1 cellular context compared by ENCODE assay signal in genomic region chr2:84302513-84303412, GRCh38.
TF ChIP-seq lines count a peak whose summit lies in the region.

No MANE protein-coding gene starts in this region.

TF ChIP-seq in HepG2, 621 proteins besides CTCF, POLR2A, EP300 and RAD21 (continued from another document and continues in another):
- TF ChIP-seq ZNF597 (CRISPR knock-in tag; IDR thresholded peaks at IDR 0.05), result no peak
- peak; percentile 68 for TF ChIP-seq GATAD2A (CRISPR knock-in tag; IDR thresholded peaks at IDR 0.05)
- TF ChIP-seq DRAP1 (CRISPR knock-in tag; IDR thresholded peaks at IDR 0.05), result no peak
- no peak for TF ChIP-seq ZNF468 (CRISPR knock-in tag; IDR thresholded peaks at IDR 0.05)
- TF ChIP-seq AHR (CRISPR knock-in tag; IDR thresholded peaks at IDR 0.05), result no peak
- no peak for TF ChIP-seq CBX2 (IDR thresholded peaks at IDR 0.05; ENCODE audit: low read depth, low read length)
- no peak for TF ChIP-seq CBX2 (CRISPR knock-in tag; IDR thresholded peaks at IDR 0.05; ENCODE audit: low read depth)
- peak; percentile 42; the same call in 1 of the 2 replicates for TF ChIP-seq MYNN (CRISPR knock-in tag; IDR thresholded peaks at IDR 0.05; ENCODE audit: low read depth)
- no peak; the same call in 1 of the 2 replicates for TF ChIP-seq MIER3 (CRISPR knock-in tag; IDR thresholded peaks at IDR 0.05; ENCODE audit: borderline replicate concordance)
- TF ChIP-seq ZNF761 (CRISPR knock-in tag; conservative IDR thresholded peaks at IDR 0.05), result no peak
- no peak for TF ChIP-seq IRF1 (CRISPR knock-in tag; IDR thresholded peaks at IDR 0.05; ENCODE audit: low read depth)
- no peak for TF ChIP-seq NFKBIZ (CRISPR knock-in tag; IDR thresholded peaks at IDR 0.05)
- no peak for TF ChIP-seq ZNF724P (CRISPR knock-in tag; IDR thresholded peaks at IDR 0.05; ENCODE audit: borderline replicate concordance)
- no peak for TF ChIP-seq ZFP36L1 (CRISPR knock-in tag; IDR thresholded peaks at IDR 0.05)
- no peak for TF ChIP-seq ZNF589 (CRISPR knock-in tag; conservative IDR thresholded peaks at IDR 0.05)
- TF ChIP-seq PRDM15 (CRISPR knock-in tag; IDR thresholded peaks at IDR 0.05), result no peak
- no peak for TF ChIP-seq ZBTB21 (CRISPR knock-in tag; IDR thresholded peaks at IDR 0.05)
- TF ChIP-seq LCORL (IDR thresholded peaks at IDR 0.05), result no peak
- TF ChIP-seq LCORL (CRISPR knock-in tag; IDR thresholded peaks at IDR 0.05), result peak; percentile 75
- no peak for TF ChIP-seq MEIS2 (CRISPR knock-in tag; IDR thresholded peaks at IDR 0.05)
- TF ChIP-seq ZFX (CRISPR knock-in tag; IDR thresholded peaks at IDR 0.05; ENCODE audit: low read depth), result peak; percentile 49; the same call in 1 of the 2 replicates
- no peak for TF ChIP-seq FOXK2 (IDR thresholded peaks at IDR 0.05)
- TF ChIP-seq, protein P1, sequence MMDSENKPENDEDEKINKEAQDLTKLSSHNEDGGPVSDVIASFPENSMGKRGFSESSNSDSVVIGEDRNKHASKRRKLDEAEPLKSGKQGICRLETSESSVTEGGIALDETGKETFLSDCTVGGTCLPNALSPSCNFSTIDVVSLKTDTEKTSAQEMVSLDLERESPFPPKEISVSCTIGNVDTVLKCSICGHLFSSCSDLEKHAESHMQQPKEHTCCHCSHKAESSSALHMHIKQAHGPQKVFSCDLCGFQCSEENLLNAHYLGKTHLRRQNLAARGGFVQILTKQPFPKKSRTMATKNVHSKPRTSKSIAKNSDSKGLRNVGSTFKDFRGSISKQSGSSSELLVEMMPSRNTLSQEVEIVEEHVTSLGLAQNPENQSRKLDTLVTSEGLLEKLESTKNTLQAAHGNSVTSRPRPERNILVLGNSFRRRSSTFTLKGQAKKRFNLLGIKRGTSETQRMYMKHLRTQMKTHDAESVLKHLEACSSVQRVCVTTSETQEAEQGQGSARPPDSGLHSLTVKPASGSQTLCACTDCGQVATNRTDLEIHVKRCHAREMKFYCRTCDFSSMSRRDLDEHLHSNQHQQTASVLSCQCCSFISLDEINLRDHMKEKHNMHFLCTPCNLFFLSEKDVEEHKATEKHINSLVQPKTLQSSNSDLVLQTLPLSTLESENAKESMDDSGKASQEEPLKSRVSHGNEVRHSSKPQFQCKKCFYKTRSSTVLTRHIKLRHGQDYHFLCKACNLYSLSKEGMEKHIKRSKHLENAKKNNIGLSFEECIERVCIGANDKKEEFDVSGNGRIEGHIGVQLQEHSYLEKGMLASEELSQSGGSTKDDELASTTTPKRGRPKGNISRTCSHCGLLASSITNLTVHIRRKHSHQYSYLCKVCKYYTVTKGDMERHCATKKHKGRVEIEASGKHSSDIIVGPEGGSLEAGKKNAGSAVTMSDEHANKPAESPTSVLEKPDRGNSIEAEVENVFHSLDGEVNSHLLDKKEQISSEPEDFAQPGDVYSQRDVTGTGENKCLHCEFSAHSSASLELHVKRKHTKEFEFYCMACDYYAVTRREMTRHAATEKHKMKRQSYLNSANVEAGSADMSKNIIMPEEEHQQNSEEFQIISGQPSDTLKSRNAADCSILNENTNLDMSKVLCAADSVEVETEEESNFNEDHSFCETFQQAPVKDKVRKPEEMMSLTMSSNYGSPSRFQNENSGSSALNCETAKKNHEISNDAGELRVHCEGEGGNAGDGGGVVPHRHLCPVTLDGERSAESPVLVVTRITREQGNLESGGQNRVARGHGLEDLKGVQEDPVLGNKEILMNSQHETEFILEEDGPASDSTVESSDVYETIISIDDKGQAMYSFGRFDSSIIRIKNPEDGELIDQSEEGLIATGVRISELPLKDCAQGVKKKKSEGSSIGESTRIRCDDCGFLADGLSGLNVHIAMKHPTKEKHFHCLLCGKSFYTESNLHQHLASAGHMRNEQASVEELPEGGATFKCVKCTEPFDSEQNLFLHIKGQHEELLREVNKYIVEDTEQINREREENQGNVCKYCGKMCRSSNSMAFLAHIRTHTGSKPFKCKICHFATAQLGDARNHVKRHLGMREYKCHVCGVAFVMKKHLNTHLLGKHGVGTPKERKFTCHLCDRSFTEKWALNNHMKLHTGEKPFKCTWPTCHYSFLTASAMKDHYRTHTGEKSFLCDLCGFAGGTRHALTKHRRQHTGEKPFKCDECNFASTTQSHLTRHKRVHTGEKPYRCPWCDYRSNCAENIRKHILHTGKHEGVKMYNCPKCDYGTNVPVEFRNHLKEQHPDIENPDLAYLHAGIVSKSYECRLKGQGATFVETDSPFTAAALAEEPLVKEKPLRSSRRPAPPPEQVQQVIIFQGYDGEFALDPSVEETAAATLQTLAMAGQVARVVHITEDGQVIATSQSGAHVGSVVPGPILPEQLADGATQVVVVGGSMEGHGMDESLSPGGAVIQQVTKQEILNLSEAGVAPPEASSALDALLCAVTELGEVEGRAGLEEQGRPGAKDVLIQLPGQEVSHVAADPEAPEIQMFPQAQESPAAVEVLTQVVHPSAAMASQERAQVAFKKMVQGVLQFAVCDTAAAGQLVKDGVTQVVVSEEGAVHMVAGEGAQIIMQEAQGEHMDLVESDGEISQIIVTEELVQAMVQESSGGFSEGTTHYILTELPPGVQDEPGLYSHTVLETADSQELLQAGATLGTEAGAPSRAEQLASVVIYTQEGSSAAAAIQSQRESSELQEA (CRISPR knock-in tag; IDR thresholded peaks at IDR 0.05; ENCODE audit: not compliant biosample characterization), result no peak
- TF ChIP-seq ZNF790 (CRISPR knock-in tag; IDR thresholded peaks at IDR 0.05; ENCODE audit: borderline replicate concordance), result no peak
- TF ChIP-seq SP140L (CRISPR knock-in tag; IDR thresholded peaks at IDR 0.05; ENCODE audit: borderline replicate concordance), result 0 out of 2 replicates have a peak, but pooled peaks have one; percentile 41
- no peak for TF ChIP-seq ZNF776 (CRISPR knock-in tag; IDR thresholded peaks at IDR 0.05)
- TF ChIP-seq ZNF354B (CRISPR knock-in tag; IDR thresholded peaks at IDR 0.05), result peak; percentile 42; the same call in 1 of the 2 replicates
- TF ChIP-seq HNRNPL (IDR thresholded peaks at IDR 0.05; ENCODE audit: low read depth, low read length), result no peak
- no peak for TF ChIP-seq RBM22 (optimal IDR thresholded peaks at IDR 0.05; ENCODE audit: low read length)
- no peak for TF ChIP-seq ZNF563 (CRISPR knock-in tag; IDR thresholded peaks at IDR 0.05)
- TF ChIP-seq, protein P2, sequence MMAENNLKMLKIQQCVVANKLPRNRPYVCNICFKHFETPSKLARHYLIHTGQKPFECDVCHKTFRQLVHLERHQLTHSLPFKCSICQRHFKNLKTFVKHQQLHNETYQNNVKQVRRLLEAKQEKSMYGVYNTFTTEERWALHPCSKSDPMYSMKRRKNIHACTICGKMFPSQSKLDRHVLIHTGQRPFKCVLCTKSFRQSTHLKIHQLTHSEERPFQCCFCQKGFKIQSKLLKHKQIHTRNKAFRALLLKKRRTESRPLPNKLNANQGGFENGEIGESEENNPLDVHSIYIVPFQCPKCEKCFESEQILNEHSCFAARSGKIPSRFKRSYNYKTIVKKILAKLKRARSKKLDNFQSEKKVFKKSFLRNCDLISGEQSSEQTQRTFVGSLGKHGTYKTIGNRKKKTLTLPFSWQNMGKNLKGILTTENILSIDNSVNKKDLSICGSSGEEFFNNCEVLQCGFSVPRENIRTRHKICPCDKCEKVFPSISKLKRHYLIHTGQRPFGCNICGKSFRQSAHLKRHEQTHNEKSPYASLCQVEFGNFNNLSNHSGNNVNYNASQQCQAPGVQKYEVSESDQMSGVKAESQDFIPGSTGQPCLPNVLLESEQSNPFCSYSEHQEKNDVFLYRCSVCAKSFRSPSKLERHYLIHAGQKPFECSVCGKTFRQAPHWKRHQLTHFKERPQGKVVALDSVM (CRISPR knock-in tag; IDR thresholded peaks at IDR 0.05), result peak; percentile 22; the same call in 1 of the 2 replicates
- no peak for TF ChIP-seq ZBTB14 (CRISPR knock-in tag; IDR thresholded peaks at IDR 0.05)
- no peak for TF ChIP-seq ZKSCAN8 (CRISPR knock-in tag; IDR thresholded peaks at IDR 0.05; ENCODE audit: borderline replicate concordance)
- peak; percentile 82; the same call in 1 of the 2 replicates for TF ChIP-seq ISL2 (CRISPR knock-in tag; IDR thresholded peaks at IDR 0.05)
- no peak for TF ChIP-seq KDM2A (CRISPR knock-in tag; IDR thresholded peaks at IDR 0.05; ENCODE audit: borderline replicate concordance, low read depth)
- TF ChIP-seq ZNF234 (CRISPR knock-in tag; conservative IDR thresholded peaks at IDR 0.05), result no peak
- TF ChIP-seq ZNF235 (CRISPR knock-in tag; IDR thresholded peaks at IDR 0.05; ENCODE audit: borderline replicate concordance), result no peak
- no peak for TF ChIP-seq PHF5A (CRISPR knock-in tag; IDR thresholded peaks at IDR 0.05; ENCODE audit: low read depth, unreplicated experiment)
- TF ChIP-seq KDM5B (CRISPR knock-in tag; IDR thresholded peaks at IDR 0.05; ENCODE audit: borderline replicate concordance), result no peak
- TF ChIP-seq TIGD3 (CRISPR knock-in tag; IDR thresholded peaks at IDR 0.05; ENCODE audit: borderline replicate concordance), result no peak
- TF ChIP-seq ZNF775 (CRISPR knock-in tag; IDR thresholded peaks at IDR 0.05; ENCODE audit: borderline replicate concordance), result no peak
- no peak for TF ChIP-seq PTBP1 (IDR thresholded peaks at IDR 0.05; ENCODE audit: low read depth, low read length, poor library complexity, severe bottlenecking)
